Comparison of ENCODE assay signal across 29 cellular contexts in the genomic region with DNA sequence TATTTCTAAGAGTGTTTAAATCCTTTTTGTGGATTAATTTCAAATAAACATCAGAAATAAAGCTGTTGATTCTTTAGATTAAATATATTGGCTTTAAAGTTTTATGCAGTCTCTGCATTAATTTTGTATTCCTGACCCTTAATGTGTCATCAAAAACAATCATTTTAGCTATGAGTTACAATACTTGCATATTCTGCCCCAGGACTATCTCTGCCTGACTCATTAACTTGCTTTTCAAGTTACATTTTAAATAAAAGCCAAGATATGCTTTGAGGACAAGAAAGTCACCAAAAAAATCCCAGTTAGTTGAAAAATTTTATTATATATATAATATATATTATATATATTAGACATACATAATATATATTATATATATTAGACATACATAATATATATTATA.
"Had no signal": no experiment of that assay in that cellular context is flagged by ENCODE, and none has a peak within 500 bp of the region (broad histone marks: within the 10 kb centered on the region; RNA-seq: fewer than 3 reads in every experiment).

No MANE protein-coding gene starts in this region.

- H3K27ac Mint-ChIP-seq: activated CD4-positive, alpha-beta memory T cell treated with anti-CD3 and anti-CD28 coated beads, Interleukin-2, amount 10 ng/mL, durations not matched to agents 7 days and 5 days; activated CD4-positive, alpha-beta T cell treated with anti-CD3 and anti-CD28 coated beads, Interleukin-2, amount 10 ng/mL, durations not matched to agents 7 days and 5 days; activated naive CD8-positive, alpha-beta T cell; activated T-helper 17 cell treated with anti-CD3 and anti-CD28 coated beads, Interleukin-2, amount 50 U/mL, for 72 hours; effector memory CD8-positive, alpha-beta T cell had no signal

- H3K36me3 ChIP-seq: brain microvascular endothelial cell, gastroesophageal sphincter, heart right ventricle had no signal

- H3K4me3 ChIP-seq: gastroesophageal sphincter, heart right ventricle had no signal

- H3K27me3 ChIP-seq: brain microvascular endothelial cell, gastroesophageal sphincter, heart right ventricle had no signal

- H3K36me3 Mint-ChIP-seq: activated naive CD8-positive, alpha-beta T cell; WTC11 had no signal

- H3K9me3 ChIP-seq: gastroesophageal sphincter, heart right ventricle had no signal

- H3K27ac ChIP-seq: brain microvascular endothelial cell, epithelial cell of prostate, gastroesophageal sphincter, heart right ventricle, VCaP had no signal

- H3K4me1 ChIP-seq: gastroesophageal sphincter, heart right ventricle had no signal

- H3K27me3 Mint-ChIP-seq: activated CD4-positive, alpha-beta memory T cell treated with anti-CD3 and anti-CD28 coated beads, Interleukin-2, amount 10 ng/mL, durations not matched to agents 7 days and 5 days; activated CD4-positive, alpha-beta T cell treated with anti-CD3 and anti-CD28 coated beads, Interleukin-2, amount 10 ng/mL, durations not matched to agents 7 days and 5 days; activated naive CD8-positive, alpha-beta T cell; activated T-helper 17 cell treated with anti-CD3 and anti-CD28 coated beads, Interleukin-2, amount 50 U/mL, for 72 hours; effector memory CD8-positive, alpha-beta T cell had no signal

- H3K9me3 Mint-ChIP-seq: activated CD4-positive, alpha-beta memory T cell treated with anti-CD3 and anti-CD28 coated beads, Interleukin-2, amount 10 ng/mL, durations not matched to agents 7 days and 5 days; activated CD4-positive, alpha-beta T cell treated with anti-CD3 and anti-CD28 coated beads, Interleukin-2, amount 10 ng/mL, durations not matched to agents 7 days and 5 days; activated T-cell treated with anti-CD3 and anti-CD28 coated beads, Interleukin-2, amount 50 U/mL, for 4 hours; activated T-helper 17 cell treated with anti-CD3 and anti-CD28 coated beads, Interleukin-2, amount 50 U/mL, for 72 hours; WTC11 had no signal

- H3K4me3 Mint-ChIP-seq: activated CD4-positive, alpha-beta memory T cell treated with anti-CD3 and anti-CD28 coated beads, Interleukin-2, amount 10 ng/mL, durations not matched to agents 7 days and 5 days; activated CD4-positive, alpha-beta T cell treated with anti-CD3 and anti-CD28 coated beads, Interleukin-2, amount 10 ng/mL, durations not matched to agents 7 days and 5 days; activated naive CD8-positive, alpha-beta T cell; activated T-cell treated with anti-CD3 and anti-CD28 coated beads, Interleukin-2, amount 50 U/mL, for 4 hours; activated T-helper 17 cell treated with anti-CD3 and anti-CD28 coated beads, Interleukin-2, amount 50 U/mL, for 72 hours; effector memory CD8-positive, alpha-beta T cell; WTC11 had no signal

- DNase-seq: activated CD4-positive, alpha-beta memory T cell treated with anti-CD3 and anti-CD28 coated beads, Interleukin-2, amount 10 ng/mL, durations not matched to agents 7 days and 5 days; activated CD4-positive, alpha-beta T cell treated with anti-CD3 and anti-CD28 coated beads for 1 hour; activated CD4-positive, alpha-beta T cell treated with anti-CD3 and anti-CD28 coated beads for 4 hours; activated CD4-positive, alpha-beta T cell treated with anti-CD3 and anti-CD28 coated beads, Interleukin-2, amount 10 ng/mL, durations not matched to agents 7 days and 5 days; activated CD4-positive, alpha-beta T cell treated with anti-CD3 and anti-CD28 coated beads, Interleukin-2, amount 50 U/mL, for 4 hours; activated CD8-positive, alpha-beta memory T cell treated with anti-CD3 and anti-CD28 coated beads, Interleukin-2, amount 50 U/mL, for 48 hours; activated effector memory CD4-positive, alpha-beta T cell treated with Interleukin-2 at 50 U/mL for 16 hours; activated gamma-delta T cell treated with Interleukin-2 at 50 U/mL for 16 hours; activated naive CD4-positive, alpha-beta T cell treated with anti-CD3 and anti-CD28 coated beads, Interleukin-2, amount 50 U/mL, for 16 hours; activated naive CD4-positive, alpha-beta T cell treated with Interleukin-2 at 50 U/mL for 16 hours; activated T-cell treated with anti-CD3 and anti-CD28 coated beads for 4 hours; activated T-cell treated with anti-CD3 and anti-CD28 coated beads, Interleukin-2, amount 50 U/mL, for 4 hours; amniotic stem cell; anterior cingulate cortex; brain microvascular endothelial cell; caudate nucleus; cortex of kidney; dermis blood vessel endothelial cell; effector CD4-positive, alpha-beta T cell; effector memory CD8-positive, alpha-beta T cell; foreskin fibroblast; heart right ventricle; T-helper 2 cell had no signal

- H3K4me1 Mint-ChIP-seq: activated CD4-positive, alpha-beta memory T cell treated with anti-CD3 and anti-CD28 coated beads, Interleukin-2, amount 10 ng/mL, durations not matched to agents 7 days and 5 days; activated CD4-positive, alpha-beta T cell treated with anti-CD3 and anti-CD28 coated beads, Interleukin-2, amount 10 ng/mL, durations not matched to agents 7 days and 5 days; activated T-helper 17 cell treated with anti-CD3 and anti-CD28 coated beads, Interleukin-2, amount 50 U/mL, for 72 hours had no signal
